In genomic region chr1:116910379-116911165, GRCh38 we compare ENCODE assay signal across 8 cellular contexts. TPM values are rescaled to one million over a fixed set of nuclear protein-coding genes. Genes with fewer than 3 reads are reported as not detected.
DNase-seq lines count a peak whose midpoint lies in the region; ATAC-seq, FAIRE-seq and TF ChIP-seq lines count a peak whose summit lies in the region.

No MANE protein-coding gene starts in this region.

- no peak for TF ChIP-seq CTCF in SK-N-SH (IDR thresholded peaks at IDR 0.05)
- no peak for TF ChIP-seq CTCF in GM12878 (IDR thresholded peaks at IDR 0.05 in 2 of 3, conservative IDR thresholded peaks at IDR 0.05 in 1 of 3; ENCODE audit: control insufficient read depth in 2 of 3, extremely low read depth in 1 of 3, insufficient read depth in 1 of 3, low read depth in 3 of 3, low read length in 3 of 3)
- no peak for TF ChIP-seq CTCF in keratinocyte (optimal IDR thresholded peaks at IDR 0.05 in 1 of 3, IDR thresholded peaks at IDR 0.05 in 1 of 3, conservative IDR thresholded peaks at IDR 0.05 in 1 of 3; ENCODE audit: extremely low read depth in 1 of 3, insufficient read depth in 2 of 3, low read length in 3 of 3)

- H3K36me3 ChIP-seq in SK-N-SH (replicated peaks in 1 of 2; ENCODE audit: control insufficient read depth in 1 of 2, insufficient read depth in 2 of 2, low read length in 1 of 2) (no peaks in the 10 kb centered on the region), GM12878 (ENCODE audit: control insufficient read depth in 2 of 2, insufficient read depth in 2 of 2, low read length in 1 of 2) (no peaks in the 10 kb centered on the region), keratinocyte (ENCODE audit: control insufficient read depth in 2 of 2, extremely low read depth in 1 of 2, insufficient read depth in 2 of 2, low read length in 2 of 2) (peaks cover 0 to 3% of the 10 kb centered on the region in 2 experiments)

- H3K27ac ChIP-seq in SK-N-SH (ENCODE audit: low read depth in 2 of 2, low read length in 1 of 2) (peak overlapping the region in 1 of 2 experiments; percentile 75; a peak in 1 of 4 replicates), GM12878 (ENCODE audit: control insufficient read depth, insufficient read depth) (no peak overlapping the region), keratinocyte (ENCODE audit: control insufficient read depth, insufficient read depth, low read length) (peak overlapping the region; percentile 89)

- 13% methylated on average over 17 of the region's 63 CpGs for WGBS in SK-N-SH (ENCODE audit: low lambda C conversion rate)
- WGBS in GM12878 (ENCODE audit: insufficient coverage, insufficient replicate concordance, low lambda C conversion rate, missing lambda C conversion rate): 10% methylated on average over 37 of the region's 63 CpGs

- SMC1A ChIA-PET in GM12878 (lab: Charles Lee; ENCODE audit: uncharacterized antibody, unreplicated experiment): interaction anchor here (0.7 to 3.1 kb wide), 15 partner anchors 10 to 172 kb away, joined by 3 to 17 read pairs (median 6); no protein-coding TSS in a partner anchor

- H3K9me2 ChIP-seq in SK-N-SH: no peaks in the 10 kb centered on the region

- H3K9ac ChIP-seq in SK-N-SH: peak overlapping the region; percentile 65
- no peak overlapping the region for H3K9ac ChIP-seq in GM12878 (ENCODE audit: control insufficient read depth, insufficient read depth, low read length)
- H3K9ac ChIP-seq in keratinocyte (ENCODE audit: control insufficient read depth, extremely low read depth, insufficient read depth, low read length): peak overlapping the region; percentile 95

- RAD21 ChIA-PET in GM12878 (lab: Charles Lee; ENCODE audit: unreplicated experiment): interaction anchor here (0.7 to 2.8 kb wide), 8 partner anchors 21 to 336 kb away, joined by 3 to 18 read pairs (median 4); no protein-coding TSS in a partner anchor

- ATAC-seq in GM12878 (peak; percentile 59), GM19023 (IDR thresholded peaks at IDR 0.05; ENCODE audit: unreplicated experiment) (no peak), GM19452 (IDR thresholded peaks at IDR 0.05; ENCODE audit: unreplicated experiment) (no peak)

- CTCF ChIA-PET in SK-N-SH (lab: Yijun Ruan, JAX) (interaction anchor here (1.0 to 2.0 kb wide), 4 partner anchors 32 to 336 kb away, joined by 3 to 5 read pairs (median 4); no protein-coding TSS in a partner anchor), GM12878 (lab: Yijun Ruan, JAX) (interaction anchor here (0.7 to 2.7 kb wide), 16 partner anchors 10 to 338 kb away, joined by 3 to 17 read pairs (median 4); no protein-coding TSS in a partner anchor)

- TF ChIP-seq RAD21 in SK-N-SH (IDR thresholded peaks at IDR 0.05; ENCODE audit: low read length): no peak
- no peak for TF ChIP-seq RAD21 in GM12878 (IDR thresholded peaks at IDR 0.05; ENCODE audit: insufficient read depth, low read depth, low read length)

- H3K27me3 ChIP-seq in SK-N-SH (ENCODE audit: insufficient read depth) (no peaks in the 10 kb centered on the region), GM12878 (replicated peaks in 1 of 2; ENCODE audit: control insufficient read depth in 2 of 2, insufficient read depth in 2 of 2, low read length in 1 of 2) (peaks cover 0 to 13% of the 10 kb centered on the region in 2 experiments; a peak in 2 of 4 replicates), keratinocyte (ENCODE audit: control insufficient read depth, extremely low read depth, insufficient read depth, low read length) (no peaks in the 10 kb centered on the region)

- POLR2A ChIA-PET in SK-N-SH (lab: Yijun Ruan, JAX): interaction anchor here (1.0 to 1.4 kb wide), 2 partner anchors 32 to 85 kb away, joined by 3 to 5 read pairs; no protein-coding TSS in a partner anchor
- POLR2A ChIA-PET in GM12878 (lab: Charles Lee): interaction anchor here (0.6 to 1.4 kb wide), 2 partner anchors 33 to 108 kb away, joined by 3 read pairs; no protein-coding TSS in a partner anchor

- H4K20me1 ChIP-seq in SK-N-SH (ENCODE audit: insufficient read depth): no peaks in the 10 kb centered on the region
- no peaks in the 10 kb centered on the region for H4K20me1 ChIP-seq in GM12878 (ENCODE audit: control insufficient read depth, insufficient read depth)
- no peaks in the 10 kb centered on the region for H4K20me1 ChIP-seq in keratinocyte (ENCODE audit: control insufficient read depth, extremely low read depth, insufficient read depth, low read length)

- dilution Hi-C loops in keratinocyte (cut with MboI; ENCODE audit: extremely low pct_ligation_motif_present, low sequenced_read_pairs): no loop called here

- H3K9me3 ChIP-seq in SK-N-SH (no peaks in the 10 kb centered on the region), GM12878 (replicated peaks; ENCODE audit: control insufficient read depth, insufficient read depth, low read length) (no peaks in the 10 kb centered on the region), keratinocyte (ENCODE audit: control insufficient read depth, low read depth, low read length) (no peaks in the 10 kb centered on the region)

- H3K4me2 ChIP-seq in SK-N-SH (peak overlapping the region; percentile 86), GM12878 (ENCODE audit: control insufficient read depth, insufficient read depth) (peak overlapping the region; percentile 54; the same call in 1 of the 2 replicates), keratinocyte (ENCODE audit: control insufficient read depth, extremely low read depth, insufficient read depth, low read depth, low read length) (peak overlapping the region; percentile 49)

- no peaks in the 10 kb centered on the region for H3F3A ChIP-seq in SK-N-SH (replicated peaks; ENCODE audit: insufficient read depth)

- no peak for TF ChIP-seq POLR2A in GM12878 (IDR thresholded peaks at IDR 0.05; ENCODE audit: low read depth, low read length)

- peak overlapping the region; percentile 68 for H3K4me3 ChIP-seq in SK-N-SH (ENCODE audit: low read depth in 2 of 2, low read length in 1 of 2)
- no peak overlapping the region for H3K4me3 ChIP-seq in GM12878
- peak overlapping the region; percentile 85 to 90 (median 87) for H3K4me3 ChIP-seq in keratinocyte (ENCODE audit: control insufficient read depth in 2 of 3, extremely low read depth in 1 of 3, insufficient read depth in 2 of 3, low read depth in 1 of 3, low read length in 3 of 3)

- in situ Hi-C loops in GM12878 (cut with MboI): no loop called here

- FAIRE-seq in GM12878 (lab: Jason Lieb, UNC) (no peak), keratinocyte (lab: Jason Lieb, UNC) (no peak)

- peaks cover 6% of the 10 kb centered on the region for H3K9me1 ChIP-seq in keratinocyte (ENCODE audit: control insufficient read depth, extremely low read depth, insufficient read depth, low read length)

- no peak for TF ChIP-seq EP300 in SK-N-SH (IDR thresholded peaks at IDR 0.05; ENCODE audit: borderline replicate concordance in 1 of 2, low read depth in 1 of 2, low read length in 1 of 2)
- no peak for TF ChIP-seq EP300 in GM12878 (IDR thresholded peaks at IDR 0.05; ENCODE audit: borderline replicate concordance in 1 of 2, control insufficient read depth in 1 of 2, low read depth in 2 of 2, low read length in 2 of 2)

- BruUV-seq in GM12878 (replicated peaks; lab: Mats Ljungman, UMichigan): no TSS peak

- peak; percentile 30 for DNase-seq in NCI-H1092 treated with DMSO at 0.1 percent for 48 hours (lab: John Stamatoyannopoulos, UW)
- DNase-seq in NCI-H1092 (lab: John Stamatoyannopoulos, UW): no peak
- peak; percentile 41 for DNase-seq in SK-N-SH
- DNase-seq in GM12878 (ENCODE audit: low read depth, low spot score): no peak
- DNase-seq in keratinocyte (ENCODE audit: low read depth, low spot score): no peak
- DNase-seq in stimulated activated CD4-positive, alpha-beta T cell treated with anti-CD3 and anti-CD28 coated beads, Interleukin-2, amount 100 ng/mL, for 48 hours: peak; percentile 15 to 40

- H3K79me2 ChIP-seq in SK-N-SH (ENCODE audit: insufficient read depth) (no peaks in the 10 kb centered on the region), GM12878 (ENCODE audit: control insufficient read depth, insufficient read depth, low read length) (no peaks in the 10 kb centered on the region), keratinocyte (ENCODE audit: control insufficient read depth, insufficient read depth, low read length) (peaks cover 63% of the 10 kb centered on the region)

- intact Hi-C loops in GM12878 (cut with micrococcal nuclease; ENCODE audit: unreplicated experiment): no loop called here

- H2AFZ ChIP-seq in SK-N-SH (ENCODE audit: low read depth) (peak overlapping the region; percentile 92; the same call in 1 of the 2 replicates), GM12878 (ENCODE audit: control insufficient read depth, low read depth, low read length) (no peak overlapping the region), keratinocyte (ENCODE audit: control insufficient read depth, low read length) (no peak overlapping the region)

- H3K4me1 ChIP-seq in SK-N-SH (ENCODE audit: control insufficient read depth in 1 of 2, insufficient read depth in 2 of 2, low read depth in 1 of 2, low read length in 1 of 2): peaks cover 0 to 35% of the 10 kb centered on the region in 2 experiments; a peak in 2 of 4 replicates
- H3K4me1 ChIP-seq in GM12878 (ENCODE audit: control insufficient read depth, insufficient read depth, low read length): no peaks in the 10 kb centered on the region
- H3K4me1 ChIP-seq in keratinocyte (ENCODE audit: control insufficient read depth, extremely low read depth, insufficient read depth, low read length): peaks cover 78% of the 10 kb centered on the region

RNA-seq across cellular contexts. Expression of gene PTGFRN, which starts 0.9 kb away (rescaled TPM):
- polyA plus RNA-seq in SK-N-SH (2012; rRNA removed): 20.7 and 22.4 TPM in 2 replicates
- 23.2 and 25.5 TPM in 2 replicates for polyA plus RNA-seq in SK-N-SH (2012; cell fraction: cytosol; rRNA removed)
- 10.0 and 12.4 TPM in 2 replicates for polyA plus RNA-seq in SK-N-SH (2012; cell fraction: nucleus; rRNA removed)
- total RNA-seq in GM12878 (2013; cell fraction: nucleolus; rRNA removed): 15.1 and 18.7 TPM in 2 replicates
- 5.5 and 9.9 TPM in 2 replicates for total RNA-seq in GM12878 (2014; rRNA removed)
- 5.8 TPM in 2 replicates for total RNA-seq in GM12878 (2014; rRNA removed; fragmentation: Illumina TruSeq; extraction: Trizol)
- total RNA-seq in GM12878 (2021): 8.3 and 8.9 TPM in 2 replicates
- 0.04 TPM for polyA plus RNA-seq in GM12878 (2011; ENCODE audit: low read depth)
- polyA plus RNA-seq in GM12878 (2011; rRNA removed): 2.8 and 3.5 TPM in 2 replicates
- polyA plus RNA-seq in GM12878 (2011; cell fraction: cytosol; rRNA removed): 1.7 and 2.1 TPM in 2 replicates
- 0.94 and 1.6 TPM in 2 replicates for polyA plus RNA-seq in GM12878 (2011; cell fraction: nucleus; rRNA removed)
- polyA plus RNA-seq in GM12878 (2012): 0.04 and 0.15 TPM in 2 replicates
- polyA plus RNA-seq in GM12878 (2014; fragmentation: Illumina TruSeq; extraction: Trizol): 2.4 and 5.3 TPM in 2 replicates
- polyA plus RNA-seq in GM12878 (2014; fragmentation: Nextera tagmentation; extraction: Ambion mirVana): 1 to 10 TPM; 4.9 to 7.2 TPM
- polyA plus RNA-seq in GM12878 (2014; rRNA removed): 3.9 and 4.4 TPM in 2 replicates
- polyA plus RNA-seq in GM12878 (2016; fragmentation: Nextera tagmentation; extraction: Ambion mirVana): 1 to 10 TPM; 2.7 to 3.1 TPM
- 4.0 and 5.3 TPM in 2 replicates for polyA minus RNA-seq in GM12878 (2011; rRNA and poly(A)+ RNA removed)
- polyA minus RNA-seq in GM12878 (2011; cell fraction: cytosol; rRNA and poly(A)+ RNA removed): 1.0 and 1.1 TPM in 2 replicates
- polyA minus RNA-seq in GM12878 (2011; cell fraction: nucleus; rRNA and poly(A)+ RNA removed): 0.85 and 4.0 TPM in 2 replicates
- 153 to 177 TPM (median 172 TPM) in 3 replicates for polyA plus RNA-seq in keratinocyte
- 26.7 TPM for polyA plus RNA-seq in keratinocyte (2011; ENCODE audit: low read depth)
- 76.8 and 129 TPM in 2 replicates for polyA plus RNA-seq in keratinocyte (2011; cell fraction: cytosol; rRNA removed)
- polyA plus RNA-seq in keratinocyte (2011; cell fraction: nucleus; rRNA removed): 521 and 554 TPM in 2 replicates
- 122 and 205 TPM in 2 replicates for polyA plus RNA-seq in keratinocyte (2012; ENCODE audit: low replicate concordance)
- polyA minus RNA-seq in keratinocyte: 166 to 258 TPM (median 258 TPM) in 3 replicates
- 121 TPM for polyA minus RNA-seq in keratinocyte (2011; cell fraction: cytosol; rRNA and poly(A)+ RNA removed)
- 395 and 657 TPM in 2 replicates for polyA minus RNA-seq in keratinocyte (2011; cell fraction: nucleus; rRNA and poly(A)+ RNA removed)

Comparison
In these comparisons a context has a peak if more than half of its experiments do, and no peak if none do; other contexts are left out.
1. DNase-seq: peak in NCI-H1092 treated with DMSO at 0.1 percent for 48 hours (single experiment), SK-N-SH (single experiment) and stimulated activated CD4-positive, alpha-beta T cell treated with anti-CD3 and anti-CD28 coated beads, Interleukin-2, amount 100 ng/mL, for 48 hours (2 of 2); none in NCI-H1092 (single experiment), GM12878 (single experiment) and keratinocyte (single experiment).
2. Peak in every context shown above with its lines, with median percentiles within 50 percentile points of each other: H3K4me2 ChIP-seq.